Comparison of ENCODE assay signal across 27 cellular contexts in genomic region chr7:56686276-56686859, GRCh38.
"Had no signal": no experiment of that assay in that cellular context is flagged by ENCODE, and none has a peak within 500 bp of the region (broad histone marks: within the 10 kb centered on the region; RNA-seq: fewer than 3 reads in every experiment).

No MANE protein-coding gene starts in this region.

- ATAC-seq: activated CD4-positive, alpha-beta T cell treated with anti-CD3 and anti-CD28 coated beads for 36 hours; activated CD8-positive, alpha-beta memory T cell treated with anti-CD3 and anti-CD28 coated beads, Interleukin-2, amount 10 ng/mL, durations not matched to agents 7 days and 5 days; activated CD8-positive, alpha-beta T cell treated with anti-CD3 and anti-CD28 coated beads, Interleukin-2, amount 10 ng/mL, durations not matched to agents 7 days and 5 days; activated naive CD8-positive, alpha-beta T cell treated with anti-CD3 and anti-CD28 coated beads, Interleukin-2, amount 50 U/mL, for 24 hours; esophagus mucosa; foreskin keratinocyte; gastroesophageal sphincter; heart right ventricle; T-helper 17 cell had no signal

- H3K27ac ChIP-seq: ascending aorta, breast epithelium, cardiac muscle cell, colonic mucosa, foreskin keratinocyte, gastroesophageal sphincter, heart right ventricle, hepatocyte had no signal

- H3K36me3 ChIP-seq: ascending aorta, breast epithelium, cardiac muscle cell, colonic mucosa, gastroesophageal sphincter, heart right ventricle had no signal

- H3K9me3 ChIP-seq: colonic mucosa had no signal

- H3K4me1 ChIP-seq: ascending aorta, breast epithelium, colonic mucosa, foreskin keratinocyte, gastroesophageal sphincter, heart right ventricle had no signal

- H3K79me2 ChIP-seq: hepatocyte had no signal

- H2AFZ ChIP-seq: hepatocyte had no signal

- DNase-seq: activated CD4-positive, alpha-beta memory T cell treated with anti-CD3 and anti-CD28 coated beads for 36 hours; activated CD4-positive, alpha-beta T cell treated with anti-CD3 and anti-CD28 coated beads for 36 hours; activated CD4-positive, alpha-beta T cell treated with anti-CD3 and anti-CD28 coated beads, Interleukin-2, amount 10 ng/mL, durations not matched to agents 24 days and 14 days; activated CD4-positive, CD25-positive, alpha-beta regulatory T cell; activated CD4-positive, CD25-positive, alpha-beta regulatory T cell treated with anti-CD3 and anti-CD28 coated beads, Interleukin-2, amount 50 U/mL, for 72 hours; activated CD8-positive, alpha-beta memory T cell treated with anti-CD3 and anti-CD28 coated beads, Interleukin-2, amount 10 ng/mL, durations not matched to agents 7 days and 5 days; activated CD8-positive, alpha-beta memory T cell treated with anti-CD3 and anti-CD28 coated beads, Interleukin-2, amount 50 U/mL, for 4 hours; activated CD8-positive, alpha-beta T cell treated with anti-CD3 and anti-CD28 coated beads, Interleukin-2, amount 10 ng/mL, durations not matched to agents 7 days and 5 days; activated effector memory CD4-positive, alpha-beta T cell treated with anti-CD3 and anti-CD28 coated beads, Interleukin-2, amount 50 U/mL, for 16 hours; activated naive CD4-positive, alpha-beta T cell treated with anti-CD3 and anti-CD28 coated beads for 36 hours; activated naive CD8-positive, alpha-beta T cell treated with anti-CD3 and anti-CD28 coated beads for 36 hours; activated naive CD8-positive, alpha-beta T cell treated with anti-CD3 and anti-CD28 coated beads, Interleukin-2, amount 50 U/mL, for 24 hours; activated T-cell treated with anti-CD3 and anti-CD28 coated beads, Interleukin-2, amount 50 U/mL, for 1 hour; activated T-cell treated with anti-CD3 and anti-CD28 coated beads, Interleukin-2, amount 50 U/mL, for 48 hours; central memory CD4-positive, alpha-beta T cell; cerebellar nuclear complex; colonic mucosa; effector CD8-positive, alpha-beta T cell; foreskin keratinocyte; heart right ventricle; T-helper 17 cell had no signal

- H3K27me3 ChIP-seq: ascending aorta, breast epithelium, cardiac muscle cell, colonic mucosa, foreskin keratinocyte, gastroesophageal sphincter, heart right ventricle, hepatocyte had no signal

- H3K4me2 ChIP-seq: hepatocyte had no signal

- H3K4me3 ChIP-seq: ascending aorta, breast epithelium, cardiac muscle cell, colonic mucosa, gastroesophageal sphincter, heart right ventricle, hepatocyte had no signal
